Comparison of ENCODE assay signal across 8 cellular contexts in genomic region chr3:136250862-136251460, GRCh38. TPM values are rescaled to one million over a fixed set of nuclear protein-coding genes. Genes with fewer than 3 reads are reported as not detected.
A peak's percentile ranks its signal among the peaks of the same experiment; 100 is the strongest.
DNase-seq lines count a peak whose midpoint lies in the region; ATAC-seq, FAIRE-seq and TF ChIP-seq lines count a peak whose summit lies in the region.

No MANE protein-coding gene starts in this region.

- intact Hi-C loops in PC-3 (cut with micrococcal nuclease) (loop anchor here (1.0 to 2.0 kb wide), 3 partner anchors 16 to 173 kb away; partner anchors contain the start of gene MSL2), Right ventricle myocardium superior (cut with DNase I) (loop anchor here (2.0 to 5.0 kb wide), 3 partner anchors 54 to 501 kb away; partner anchors contain the start of genes MSL2 and STAG1)

- H3F3A ChIP-seq in PC-3 (ENCODE audit: low read length, unreplicated experiment): no peaks in the 10 kb centered on the region

- H3K9me2 ChIP-seq in PC-3 (replicated peaks; ENCODE audit: low read length): no peaks in the 10 kb centered on the region

- H3K4me2 ChIP-seq in PC-3 (ENCODE audit: low read length): peak overlapping the region; percentile 77
- H3K4me2 ChIP-seq in osteoblast (ENCODE audit: insufficient read depth, low read length): peak overlapping the region; percentile 89

- CTCF ChIA-PET in PC-3 (lab: Charles Lee): interaction anchor here (0.5 to 0.6 kb wide), 2 partner anchors 55 to 206 kb away, joined by 3 to 5 read pairs; no protein-coding TSS in a partner anchor

- POLR2A ChIA-PET in PC-3 (lab: Charles Lee; ENCODE audit: unreplicated experiment): interaction anchor here (0.6 kb wide), 1 partner anchor 104 kb away, joined by 3 read pairs; no protein-coding TSS in a partner anchor

- H3K4me1 Mint-ChIP-seq in activated naive CD8-positive, alpha-beta T cell treated with anti-CD3 and anti-CD28 coated beads for 36 hours: peaks cover 14% of the 10 kb centered on the region

- H3K4me1 ChIP-seq in HUES48 (ENCODE audit: control insufficient read depth, insufficient read depth, low read length) (peaks cover 16% of the 10 kb centered on the region), PC-3 (ENCODE audit: insufficient read depth, low read length) (peaks cover 13% of the 10 kb centered on the region), osteoblast (ENCODE audit: insufficient read depth, low read length) (peaks cover 10% of the 10 kb centered on the region)

- H3K79me2 ChIP-seq in PC-3 (ENCODE audit: low read length): peaks cover 26% of the 10 kb centered on the region
- H3K79me2 ChIP-seq in osteoblast (ENCODE audit: insufficient read depth, low read length): peaks cover 30% of the 10 kb centered on the region

- TF ChIP-seq CTCF in PC-3 (conservative IDR thresholded peaks at IDR 0.05; ENCODE audit: low read depth, low read length) (peak; percentile 11; the same call in 1 of the 2 replicates), osteoblast (IDR thresholded peaks at IDR 0.05; ENCODE audit: extremely low read depth, low read depth, low read length) (peak; percentile 22)

- no peaks in the 10 kb centered on the region for H3K27me3 Mint-ChIP-seq in activated naive CD8-positive, alpha-beta T cell treated with anti-CD3 and anti-CD28 coated beads for 36 hours

- BruUV-seq in PC-3 (replicated peaks; lab: Mats Ljungman, UMichigan): TSS peak; percentile 72

- peak overlapping the region; percentile 87 for H3K4me3 Mint-ChIP-seq in activated naive CD8-positive, alpha-beta T cell treated with anti-CD3 and anti-CD28 coated beads for 36 hours

- peak; percentile 5 for DNase-seq in activated gamma-delta T cell treated with Interleukin-2 at 50 U/mL for 16 hours
- DNase-seq in activated gamma-delta T cell (lab: John Stamatoyannopoulos, UW): no peak
- DNase-seq in PC-3: peak; percentile 9
- DNase-seq in activated naive CD8-positive, alpha-beta T cell treated with anti-CD3 and anti-CD28 coated beads for 36 hours: peak; percentile 14
- peak; percentile 73 for DNase-seq in Right ventricle myocardium superior
- DNase-seq in osteoblast (ENCODE audit: insufficient read length, low spot score, missing footprints): peak; percentile 68
- DNase-seq in HTR-8/SVneo (ENCODE audit: insufficient read length, low spot score): no peak

- H3K4me3 ChIP-seq in HUES48 (ENCODE audit: low read depth, low read length) (peak overlapping the region; percentile 90), PC-3 (ENCODE audit: low read length) (peak overlapping the region; percentile 66), osteoblast (ENCODE audit: insufficient read depth, low read length) (peak overlapping the region; percentile 82)

- peak overlapping the region; percentile 95 for H3K27ac Mint-ChIP-seq in activated naive CD8-positive, alpha-beta T cell treated with anti-CD3 and anti-CD28 coated beads for 36 hours

- ATAC-seq in PC-3: peak; percentile 4; the same call in 1 of the 2 replicates
- ATAC-seq in Right ventricle myocardium superior (ENCODE audit: poor library complexity): peak; percentile 54

- FAIRE-seq in HTR-8/SVneo (lab: Jason Lieb, UNC): no peak

- H3K9ac ChIP-seq in HUES48 (ENCODE audit: low read depth, low read length): peak overlapping the region; percentile 97
- H3K9ac ChIP-seq in PC-3 (ENCODE audit: low read length): peak overlapping the region; percentile 87

- H2AFZ ChIP-seq in PC-3 (ENCODE audit: low read length): peak overlapping the region; percentile 96
- H2AFZ ChIP-seq in osteoblast (ENCODE audit: low read length): peak overlapping the region; percentile 91

- H3K9me3 ChIP-seq in HUES48 (ENCODE audit: control insufficient read depth, insufficient read depth, low read length) (no peaks in the 10 kb centered on the region), PC-3 (ENCODE audit: low read length) (no peaks in the 10 kb centered on the region), osteoblast (ENCODE audit: low read depth, low read length) (no peaks in the 10 kb centered on the region)

- no peaks in the 10 kb centered on the region for H3K9me3 Mint-ChIP-seq in activated naive CD8-positive, alpha-beta T cell treated with anti-CD3 and anti-CD28 coated beads for 36 hours

- H3K27ac ChIP-seq in HUES48 (ENCODE audit: low read depth, low read length): peak overlapping the region; percentile 99
- peak overlapping the region; percentile 81 for H3K27ac ChIP-seq in PC-3 (ENCODE audit: low read length)
- H3K27ac ChIP-seq in osteoblast (ENCODE audit: low read depth, low read length): peak overlapping the region; percentile 72

- H3K27me3 ChIP-seq in HUES48 (ENCODE audit: control insufficient read depth, insufficient read depth, low read length): no peaks in the 10 kb centered on the region
- H3K27me3 ChIP-seq in PC-3 (ENCODE audit: low read length): no peaks in the 10 kb centered on the region
- no peaks in the 10 kb centered on the region for H3K27me3 ChIP-seq in osteoblast (ENCODE audit: insufficient read depth, low read length)

- H3K36me3 ChIP-seq in HUES48 (ENCODE audit: control insufficient read depth, insufficient read depth, low read length) (peaks cover 8% of the 10 kb centered on the region), PC-3 (ENCODE audit: low read depth, low read length) (no peaks in the 10 kb centered on the region), osteoblast (ENCODE audit: insufficient read depth, low read length) (peaks cover 1% of the 10 kb centered on the region)

- no peaks in the 10 kb centered on the region for H4K20me1 ChIP-seq in PC-3 (ENCODE audit: low read length)
- H4K20me1 ChIP-seq in osteoblast (ENCODE audit: insufficient read depth, low read length): no peaks in the 10 kb centered on the region

- H3K36me3 Mint-ChIP-seq in activated naive CD8-positive, alpha-beta T cell treated with anti-CD3 and anti-CD28 coated beads for 36 hours: no peaks in the 10 kb centered on the region

RNA-seq across cellular contexts. Expression of gene PCCB, which starts 0.8 kb away (rescaled TPM):
- 53.5 and 58.2 TPM in 2 replicates for total RNA-seq in PC-3 (2014; rRNA removed)
- total RNA-seq in activated naive CD8-positive, alpha-beta T cell treated with anti-CD3 and anti-CD28 coated beads for 36 hours: 10 to 100 TPM; 58.7 to 59.8 TPM
- 104 TPM for total RNA-seq in Right ventricle myocardium superior
- total RNA-seq in osteoblast: 53.9 and 58.9 TPM in 2 replicates

RNA-seq across cellular contexts. Expression of gene MSL2, which starts 54.8 kb away (rescaled TPM):
- total RNA-seq in PC-3 (2014; rRNA removed) (7.9 and 22.2 TPM in 2 replicates), Right ventricle myocardium superior (20.1 TPM), osteoblast (18.5 and 19.2 TPM in 2 replicates)
- 10 to 100 TPM; 44.0 to 44.1 TPM for total RNA-seq in activated naive CD8-positive, alpha-beta T cell treated with anti-CD3 and anti-CD28 coated beads for 36 hours

Comparison
In these comparisons a context has a peak if more than half of its experiments do, and no peak if none do; other contexts are left out.
1. DNase-seq: peak in activated gamma-delta T cell treated with Interleukin-2 at 50 U/mL for 16 hours (single experiment), PC-3 (single experiment), activated naive CD8-positive, alpha-beta T cell treated with anti-CD3 and anti-CD28 coated beads for 36 hours (single experiment), Right ventricle myocardium superior (single experiment) and osteoblast (single experiment); none in activated gamma-delta T cell (single experiment) and HTR-8/SVneo (single experiment).
2. Peak in every context shown above with its lines, with median percentiles within 50 percentile points of each other: H3K27ac ChIP-seq and H3K4me3 ChIP-seq.